ENCODE assay signal across 1 cellular context in genomic region chr2:27494944-27495554, GRCh38.
TF ChIP-seq lines count a peak whose summit lies in the region.

Gene FNDC4 (minus strand): TSS chr2:27495200. CDS start chr2:27494679, 521 bp downstream.

TF ChIP-seq in HEK293, 187 proteins besides CTCF, POLR2A, EP300 and RAD21 (continued from another document):
- TF ChIP-seq ZNF341 (tag by site-specific recombination; IDR thresholded peaks at IDR 0.05; ENCODE audit: low read depth), result peak; percentile 73
- no peak for TF ChIP-seq BCL11A (tag by site-specific recombination; IDR thresholded peaks at IDR 0.05; ENCODE audit: low read depth)
- TF ChIP-seq OSR2 (tag by site-specific recombination; IDR thresholded peaks at IDR 0.05), result no peak
- 0 out of 2 replicates have a peak, but pooled peaks have one; percentile 16 for TF ChIP-seq ZBTB20 (tag by site-specific recombination; IDR thresholded peaks at IDR 0.05)
- peak; percentile 73; the same call in 1 of the 2 replicates for TF ChIP-seq IKZF3 (tag by site-specific recombination; IDR thresholded peaks at IDR 0.05)
- peak; percentile 37; the same call in 1 of the 2 replicates for TF ChIP-seq EGR2 (tag by site-specific recombination; IDR thresholded peaks at IDR 0.05; ENCODE audit: low read depth)
- TF ChIP-seq ZNF398 (tag by site-specific recombination; IDR thresholded peaks at IDR 0.05), result peak; percentile 89
- no peak for TF ChIP-seq REPIN1 (tag by site-specific recombination; IDR thresholded peaks at IDR 0.05; ENCODE audit: low read depth)
- TF ChIP-seq GLIS2 (tag by site-specific recombination; IDR thresholded peaks at IDR 0.05), result peak; percentile 9; the same call in 1 of the 2 replicates
- no peak for TF ChIP-seq ZNF677 (tag by site-specific recombination; IDR thresholded peaks at IDR 0.05)
- 0 out of 2 replicates have a peak, but pooled peaks have one; percentile 19 for TF ChIP-seq PRDM10 (tag by site-specific recombination; IDR thresholded peaks at IDR 0.05)
- TF ChIP-seq OVOL3 (tag by site-specific recombination; IDR thresholded peaks at IDR 0.05), result no peak
- TF ChIP-seq ZNF623 (tag by site-specific recombination; IDR thresholded peaks at IDR 0.05), result no peak
- peak; percentile 30 for TF ChIP-seq ZBTB26 (tag by site-specific recombination; optimal IDR thresholded peaks at IDR 0.05)
- TF ChIP-seq HOXA7 (CRISPR knock-in tag; IDR thresholded peaks at IDR 0.05; ENCODE audit: borderline replicate concordance), result no peak
- peak; percentile 77 for TF ChIP-seq ZFHX2 (tag by site-specific recombination; conservative IDR thresholded peaks at IDR 0.05)
- peak; percentile 52 for TF ChIP-seq ZBTB48 (tag by site-specific recombination; IDR thresholded peaks at IDR 0.05)
- no peak for TF ChIP-seq GLI2 (tag by site-specific recombination; IDR thresholded peaks at IDR 0.05; ENCODE audit: borderline replicate concordance, low read depth)
- TF ChIP-seq ZNF280C (tag by site-specific recombination; IDR thresholded peaks at IDR 0.05), result no peak
